In the genomic region with DNA sequence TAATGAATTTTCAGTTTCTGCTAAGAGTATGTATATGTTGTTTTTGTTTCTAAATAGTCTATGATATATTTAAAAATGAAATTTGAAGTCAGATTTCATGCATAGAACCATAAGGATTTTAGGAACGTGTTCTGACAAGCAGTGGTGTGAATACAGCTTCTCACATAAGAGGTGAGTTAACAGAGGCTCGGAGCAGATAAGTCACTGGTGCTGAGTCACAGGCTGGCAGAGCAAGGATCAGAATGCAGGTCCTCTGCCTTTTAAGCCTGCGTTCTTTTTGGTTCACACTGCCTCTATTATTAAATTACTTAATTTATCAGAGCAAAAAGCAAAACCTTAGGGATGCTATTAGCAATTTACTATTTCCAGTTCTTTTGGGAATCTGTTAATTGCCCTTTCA, we compare ENCODE assay signal across 13 cellular contexts.
A peak's percentile ranks its signal among the peaks of the same experiment; 100 is the strongest.
DNase-seq lines count a peak whose midpoint lies in the region; ATAC-seq lines count a peak whose summit lies in the region.
"Had no signal": no experiment of that assay in that cellular context is flagged by ENCODE, and none has a peak within 500 bp of the region (broad histone marks: within the 10 kb centered on the region; RNA-seq: fewer than 3 reads in every experiment).

No MANE protein-coding gene starts in this region.

- H3K4me1 ChIP-seq in adipocyte (ENCODE audit: control insufficient read depth, insufficient read depth, low read length): peaks cover 29% of the 10 kb centered on the region
- H3K4me1 ChIP-seq: spleen had no signal

- H3K4me3 ChIP-seq in adipocyte (ENCODE audit: low read length): no peak overlapping the region
- H3K4me3 ChIP-seq: spleen had no signal

- no peaks in the 10 kb centered on the region for H3K36me3 ChIP-seq in adipocyte (ENCODE audit: control insufficient read depth, insufficient read depth, low read length, severe bottlenecking)
- H3K36me3 ChIP-seq: spleen had no signal

- no peak overlapping the region for H3K9ac ChIP-seq in adipocyte (ENCODE audit: low read length)

- intact Hi-C loops in left cardiac atrium (cut with DNase I) (no loop called here), sciatic nerve (cut with DNase I) (no loop called here)

- ATAC-seq in left cardiac atrium: peak in 1 of 2 donors; percentile 96
- ATAC-seq in HG02973 (IDR thresholded peaks at IDR 0.05; ENCODE audit: unreplicated experiment): no peak
- no peak for ATAC-seq in GM18498 (IDR thresholded peaks at IDR 0.05; ENCODE audit: unreplicated experiment)
- no peak for ATAC-seq in sciatic nerve

- H3K27me3 ChIP-seq in adipocyte (replicated peaks; ENCODE audit: control insufficient read depth, insufficient read depth, low read length): no peaks in the 10 kb centered on the region
- H3K27me3 ChIP-seq: spleen had no signal

- no peaks in the 10 kb centered on the region for H3K9me3 ChIP-seq in adipocyte (ENCODE audit: control insufficient read depth, low read length)
- H3K9me3 ChIP-seq: spleen had no signal

- DNase-seq in 8988T (peak; percentile 27), HPDE6-E6E7 (ENCODE audit: extremely low spot score) (peak; percentile 83), adipocyte (ENCODE audit: low read depth) (peak; percentile 62), left cardiac atrium (peak; percentile 26), NCI-H187 (lab: John Stamatoyannopoulos, UW) (no peak), sciatic nerve (ENCODE audit: low spot score) (no peak)
- DNase-seq: AML-193, cerebellar nuclear complex, glutamatergic neuron, NCI-H510A treated with DMSO at 0.1 percent for 48 hours, spleen had no signal

Comparison
In these comparisons a context has a peak if more than half of its experiments do, and no peak if none do; other contexts are left out.
1. DNase-seq: peak in 8988T (single experiment), HPDE6-E6E7 (single experiment), adipocyte (single experiment) and left cardiac atrium (single experiment); none in NCI-H187 (0 of 2) and sciatic nerve (single experiment).